ENCODE assay signal across 1 cellular context in genomic region chr2:62216616-62217015, GRCh38.
TF ChIP-seq lines count a peak whose summit lies in the region.

No MANE protein-coding gene starts in this region.

TF ChIP-seq in SK-N-SH treated with all-trans-retinoic acid at 6 μM for 48 hours, 23 proteins besides CTCF, POLR2A, EP300 and RAD21 (continued from another document):
- TF ChIP-seq TOX (CRISPR knock-in tag; IDR thresholded peaks at IDR 0.05; ENCODE audit: borderline replicate concordance) (no peak), ZFP30 (CRISPR knock-in tag; IDR thresholded peaks at IDR 0.05) (no peak), PATZ1 (CRISPR knock-in tag; IDR thresholded peaks at IDR 0.05; ENCODE audit: borderline replicate concordance) (no peak), ZNF565 (CRISPR knock-in tag; conservative IDR thresholded peaks at IDR 0.05; ENCODE audit: low read depth) (no peak)
